8 cellular contexts compared by ENCODE assay signal in genomic region chrX:101931494-101932248, GRCh38. TPM values are rescaled to one million over a fixed set of nuclear protein-coding genes. Genes with fewer than 3 reads are reported as not detected.
DNase-seq lines count a peak whose midpoint lies in the region; ATAC-seq lines count a peak whose summit lies in the region.

Gene ZMAT1, minus strand, starts transcription at chrX:101932027. Its CDS starts 19 bp downstream, at chrX:101932008.

- H3K4me3 Mint-ChIP-seq in activated CD4-positive, alpha-beta memory T cell treated with anti-CD3 and anti-CD28 coated beads for 36 hours = peak within 1 kb of the TSS; percentile 77

- peaks cover 4% of the 10 kb centered on the region for H3K9me3 Mint-ChIP-seq in activated CD4-positive, alpha-beta memory T cell treated with anti-CD3 and anti-CD28 coated beads for 36 hours

- peak; percentile 88 for ATAC-seq in GM19324 (IDR thresholded peaks at IDR 0.05; ENCODE audit: low FRiP score, unreplicated experiment)
- peak; percentile 90 for ATAC-seq in HG03469 (IDR thresholded peaks at IDR 0.05; ENCODE audit: unreplicated experiment)

- H3K27ac Mint-ChIP-seq in activated CD4-positive, alpha-beta memory T cell treated with anti-CD3 and anti-CD28 coated beads for 36 hours = peak within 1 kb of the TSS; percentile 87

- H3K27me3 Mint-ChIP-seq in activated CD4-positive, alpha-beta memory T cell treated with anti-CD3 and anti-CD28 coated beads for 36 hours = no peaks in the 10 kb centered on the region

- DNase-seq in C1 segment of cervical spinal cord (lab: John Stamatoyannopoulos, UW) (peak; percentile 11 to 88 (median 74)), NCI-H69 (lab: John Stamatoyannopoulos, UW) (peak; percentile 49), lung microvascular endothelial cell (ENCODE audit: low read depth in 2 of 2) (peak; percentile 94 to 95)
- peak; percentile 95 for DNase-seq in activated CD4-positive, alpha-beta memory T cell treated with anti-CD3 and anti-CD28 coated beads for 36 hours
- peak; percentile 83 for DNase-seq in effector CD4-positive, alpha-beta T cell
- peak; percentile 75 to 91 (median 89) for DNase-seq in stimulated activated CD4-positive, alpha-beta T cell treated with anti-CD3 and anti-CD28 coated beads, TNF-alpha, amount 100 ng/mL, for 4 hours (ENCODE audit: low read depth in 3 of 3)

- POLR2A ChIA-PET in activated CD4-positive, alpha-beta memory T cell treated with anti-CD3 and anti-CD28 coated beads for 36 hours (lab: Charles Lee) = interaction anchor here (0.7 to 0.9 kb wide), 3 partner anchors 541 to 687 kb away, joined by 3 read pairs; partner anchors contain the start of genes ARMCX5 and RPL36A

- intact Hi-C loops in activated CD4-positive, alpha-beta memory T cell treated with anti-CD3 and anti-CD28 coated beads for 36 hours (cut with micrococcal nuclease) = loop anchor here (1.0 kb wide), 1 partner anchor 523 kb away; the partner anchor contains the start of gene HNRNPH2

- H3K36me3 Mint-ChIP-seq in activated CD4-positive, alpha-beta memory T cell treated with anti-CD3 and anti-CD28 coated beads for 36 hours = peaks cover 4% of the 10 kb centered on the region

- peaks cover 11% of the 10 kb centered on the region for H3K4me1 Mint-ChIP-seq in activated CD4-positive, alpha-beta memory T cell treated with anti-CD3 and anti-CD28 coated beads for 36 hours (ENCODE audit: low read depth)

- CTCF ChIA-PET in activated CD4-positive, alpha-beta memory T cell treated with anti-CD3 and anti-CD28 coated beads for 36 hours (lab: Charles Lee) = interaction anchor here (0.9 kb wide), 1 partner anchor 12 kb away, joined by 3 read pairs; no protein-coding TSS in a partner anchor

RNA-seq across cellular contexts. Expression of gene ZMAT1, which starts in this region (rescaled TPM):
- total RNA-seq in activated CD4-positive, alpha-beta memory T cell treated with anti-CD3 and anti-CD28 coated beads for 36 hours = 1 to 10 TPM; 3.7 to 3.9 TPM
- total RNA-seq in lung microvascular endothelial cell = 0.65 and 1.2 TPM in 2 replicates

Comparison
In these comparisons a context has a peak if more than half of its experiments do, and no peak if none do; other contexts are left out.
1. Peak in every context shown above with its lines: DNase-seq and ATAC-seq.